18 cellular contexts compared by ENCODE assay signal in the genomic region with DNA sequence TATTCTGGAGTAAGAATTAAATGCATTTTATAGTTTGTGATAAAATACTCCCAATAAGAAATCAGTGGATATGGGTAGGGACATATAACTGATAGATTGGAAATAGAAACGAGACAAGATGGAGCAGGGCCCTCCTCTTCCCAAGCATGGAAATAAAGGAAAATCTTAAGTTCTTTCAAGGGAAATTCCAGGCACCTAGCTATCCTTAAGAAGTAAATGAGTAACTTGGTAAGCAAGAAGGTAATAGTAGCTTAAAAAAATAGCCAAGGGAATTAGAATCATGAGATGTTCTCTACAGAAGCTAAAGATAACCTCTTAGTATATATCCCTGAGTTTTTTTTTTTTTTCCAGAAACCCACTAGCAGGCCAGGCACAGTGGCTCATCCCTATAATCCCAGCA.
DNase-seq lines count a peak whose midpoint lies in the region; ATAC-seq, FAIRE-seq and TF ChIP-seq lines count a peak whose summit lies in the region.
"Had no signal": no experiment of that assay in that cellular context is flagged by ENCODE, and none has a peak within 500 bp of the region (broad histone marks: within the 10 kb centered on the region; RNA-seq: fewer than 3 reads in every experiment).

No MANE protein-coding gene starts in this region.

- peaks cover 8 to 19% of the 10 kb centered on the region in 2 experiments; a peak in 3 of 4 replicates for H3K9me3 ChIP-seq in HCT116 (ENCODE audit: control insufficient read depth in 1 of 2, insufficient read depth in 1 of 2, low read depth in 1 of 2, low read length in 2 of 2)
- no peaks in the 10 kb centered on the region for H3K9me3 ChIP-seq in smooth muscle cell (replicated peaks; ENCODE audit: low read depth)

- DNase-seq in HCT116 (ENCODE audit: low read depth, low spot score) (no peak), RCC 7860 (ENCODE audit: low spot score) (no peak), kidney glomerular epithelial cell (lab: John Stamatoyannopoulos, UW) (peak; percentile 24), smooth muscle cell (lab: John Stamatoyannopoulos, UW; ENCODE audit: unreplicated experiment) (no peak), NCI-H748 (lab: John Stamatoyannopoulos, UW; ENCODE audit: unreplicated experiment) (no peak), LoVo (ENCODE audit: low spot score) (no peak)
- DNase-seq: C1 segment of cervical spinal cord; Calu3; CD4-positive, alpha-beta memory T cell; COR-L47; DMS53; DMS79 treated with DMSO at 0.1 percent for 48 hours; GF-D8; H9; HFFc6 had no signal

- H3K4me2 ChIP-seq in HCT116 (ENCODE audit: low read length) (no peak overlapping the region), smooth muscle cell (peak overlapping the region; percentile 80)
- H3K4me2 ChIP-seq: GM23338 had no signal

- H3K4me1 ChIP-seq in HCT116 (ENCODE audit: control insufficient read depth in 1 of 2, insufficient read depth in 2 of 2, low read length in 2 of 2) (peaks cover 4 to 12% of the 10 kb centered on the region in 2 experiments; a peak in 2 of 4 replicates), smooth muscle cell (ENCODE audit: low read depth) (peaks cover 13% of the 10 kb centered on the region)

- peak overlapping the region; percentile 22 for H2AFZ ChIP-seq in HCT116 (ENCODE audit: low read depth, low read length, poor library complexity, severe bottlenecking)
- H2AFZ ChIP-seq in smooth muscle cell (ENCODE audit: low read depth): no peak overlapping the region
- H2AFZ ChIP-seq: GM23338 had no signal

- H3K9me2 ChIP-seq in HCT116 (ENCODE audit: insufficient read depth): no peaks in the 10 kb centered on the region

- TF ChIP-seq CTCF in HCT116 (IDR thresholded peaks at IDR 0.05 in 2 of 3, conservative IDR thresholded peaks at IDR 0.05 in 1 of 3; ENCODE audit: borderline replicate concordance in 1 of 3, insufficient read depth in 1 of 3, low read depth in 2 of 3, low read length in 2 of 3) (no peak), smooth muscle cell (IDR thresholded peaks at IDR 0.05; ENCODE audit: borderline replicate concordance, insufficient read depth, poor library complexity, severe bottlenecking) (no peak)

- H3F3A ChIP-seq in smooth muscle cell (ENCODE audit: low read depth): peaks cover 20% of the 10 kb centered on the region

- H3K4me3 ChIP-seq in HCT116 (replicated peaks in 1 of 2; ENCODE audit: low read depth in 1 of 2, low read length in 2 of 2) (no peak overlapping the region), smooth muscle cell (peak overlapping the region; percentile 58)
- H3K4me3 ChIP-seq: GM23338 had no signal

- intact Hi-C loops in HCT116 (cut with micrococcal nuclease): no loop called here

- CTCF ChIA-PET in HCT116 (lab: Charles Lee): no interaction called here

- no peak overlapping the region for H3K27ac ChIP-seq in HCT116 (ENCODE audit: low read depth, low read length)
- H3K27ac ChIP-seq in smooth muscle cell (ENCODE audit: low read depth): peak overlapping the region; percentile 68

- no peak for TF ChIP-seq POLR2A in HCT116 (IDR thresholded peaks at IDR 0.05; ENCODE audit: borderline replicate concordance, extremely low read depth, insufficient read depth, insufficient read length)

- no peak overlapping the region for H3K9ac ChIP-seq in HCT116 (ENCODE audit: low read length)
- H3K9ac ChIP-seq in smooth muscle cell (ENCODE audit: low read depth): peak overlapping the region; percentile 31

- H3K27me3 ChIP-seq in HCT116 (ENCODE audit: insufficient read depth, low read length): no peaks in the 10 kb centered on the region
- H3K27me3 ChIP-seq in smooth muscle cell (ENCODE audit: low read depth): no peaks in the 10 kb centered on the region

- peak; percentile 7 for FAIRE-seq in RCC 7860 (lab: Jason Lieb, UNC)
- FAIRE-seq: GM12891, GM18507 had no signal

- POLR2A ChIA-PET in HCT116 (lab: Charles Lee): no interaction called here

- ATAC-seq in HCT116: no peak
- ATAC-seq: GM23338 had no signal

- H3K36me3 ChIP-seq in HCT116 (ENCODE audit: control insufficient read depth in 1 of 2, insufficient read depth in 2 of 2, low read length in 2 of 2) (peaks cover 0 to 5% of the 10 kb centered on the region in 2 experiments; a peak in 1 of 4 replicates), smooth muscle cell (ENCODE audit: low read depth) (no peaks in the 10 kb centered on the region)

- no peak for TF ChIP-seq RAD21 in HCT116 (IDR thresholded peaks at IDR 0.05; ENCODE audit: low read depth)

- H3K79me2 ChIP-seq in HCT116 (ENCODE audit: insufficient read depth, low read length) (no peaks in the 10 kb centered on the region), smooth muscle cell (ENCODE audit: low read depth) (peaks cover 94% of the 10 kb centered on the region)

- BruUV-seq in HCT116 (replicated peaks; lab: Mats Ljungman, UMichigan): no TSS peak

- WGBS in smooth muscle cell (ENCODE audit: low lambda C conversion rate): 74% methylated on average over 1 of the region's 1 CpG

- RAD21 ChIA-PET in HCT116 (lab: Charles Lee; ENCODE audit: low non-redundant PET in 1 of 2, low total read pairs in 2 of 2, uncharacterized antibody in 2 of 2, unreplicated experiment in 2 of 2): interaction anchor here in 1 of 2 experiments (0.6 kb wide), 1 partner anchor 134 kb away, joined by 3 read pairs; no protein-coding TSS in a partner anchor

- H4K20me1 ChIP-seq in HCT116 (ENCODE audit: insufficient read depth) (no peaks in the 10 kb centered on the region), smooth muscle cell (ENCODE audit: low read depth) (peaks cover 98% of the 10 kb centered on the region)

TF ChIP-seq in HCT116, 20 proteins besides CTCF, POLR2A, EP300 and RAD21:
- TF ChIP-seq CEBPB (IDR thresholded peaks at IDR 0.05; ENCODE audit: low read depth): no peak
- TF ChIP-seq CBX3 (IDR thresholded peaks at IDR 0.05; ENCODE audit: low read depth): no peak
- no peak for TF ChIP-seq REST (IDR thresholded peaks at IDR 0.05; ENCODE audit: low read depth)
- no peak for TF ChIP-seq SRF (IDR thresholded peaks at IDR 0.05; ENCODE audit: low read depth)
- no peak for TF ChIP-seq YY1 (IDR thresholded peaks at IDR 0.05; ENCODE audit: extremely low read depth, insufficient replicate concordance, low read depth, low read length)
- no peak for TF ChIP-seq ELF1 (IDR thresholded peaks at IDR 0.05; ENCODE audit: borderline replicate concordance, low read depth)
- TF ChIP-seq SP1 (IDR thresholded peaks at IDR 0.05; ENCODE audit: low read depth): no peak
- no peak for TF ChIP-seq FOSL1 (IDR thresholded peaks at IDR 0.05; ENCODE audit: low read depth)
- no peak for TF ChIP-seq ZBTB33 (IDR thresholded peaks at IDR 0.05; ENCODE audit: extremely low read depth, insufficient replicate concordance, low read length)
- no peak for TF ChIP-seq EGR1 (IDR thresholded peaks at IDR 0.05; ENCODE audit: low read depth)
